26 cellular contexts compared by ENCODE assay signal in genomic region chr17:46789610-46790009, GRCh38.
"Had no signal": no experiment of that assay in that cellular context is flagged by ENCODE, and none has a peak within 500 bp of the region (broad histone marks: within the 10 kb centered on the region; RNA-seq: fewer than 3 reads in every experiment).

No MANE protein-coding gene starts in this region.

- H3K27ac ChIP-seq: coronary artery, dorsolateral prefrontal cortex, epithelial cell of prostate, esophagus squamous epithelium, gastrocnemius medialis, heart right ventricle, left lung, lower lobe of right lung had no signal

- ATAC-seq: esophagus mucosa, gastrocnemius medialis, heart right ventricle, left cardiac atrium, left lung, left ventricle myocardium superior, lower lobe of right lung, mucosa of descending colon had no signal

- H3K36me3 ChIP-seq: esophagus squamous epithelium, gastrocnemius medialis, heart right ventricle, left lung, lower lobe of right lung had no signal

- FAIRE-seq: colon, islet of Langerhans, keratinocyte had no signal

- H3K4me3 ChIP-seq: coronary artery, dorsolateral prefrontal cortex, esophagus squamous epithelium, gastrocnemius medialis, heart right ventricle, left lung, lower lobe of right lung, mucosa of descending colon had no signal

- DNase-seq: dermis blood vessel endothelial cell; dorsolateral prefrontal cortex; effector CD4-positive, alpha-beta T cell; effector memory CD4-positive, alpha-beta T cell; erythroblast; esophagus squamous epithelium; foreskin fibroblast; foreskin melanocyte; gastrocnemius medialis; glutamatergic neuron; head of caudate nucleus; heart right ventricle; hippocampal formation; left cardiac atrium; left lung; left ventricle myocardium superior; lower lobe of right lung; mesenchymal stem cell; midbrain; mucosa of descending colon had no signal

- H3K4me1 ChIP-seq: esophagus squamous epithelium, gastrocnemius medialis, heart right ventricle, left lung, lower lobe of right lung had no signal

- H3K9me3 ChIP-seq: esophagus squamous epithelium, gastrocnemius medialis, left lung, lower lobe of right lung, mucosa of descending colon had no signal
